Comparison of ENCODE assay signal across 21 cellular contexts in the genomic region with DNA sequence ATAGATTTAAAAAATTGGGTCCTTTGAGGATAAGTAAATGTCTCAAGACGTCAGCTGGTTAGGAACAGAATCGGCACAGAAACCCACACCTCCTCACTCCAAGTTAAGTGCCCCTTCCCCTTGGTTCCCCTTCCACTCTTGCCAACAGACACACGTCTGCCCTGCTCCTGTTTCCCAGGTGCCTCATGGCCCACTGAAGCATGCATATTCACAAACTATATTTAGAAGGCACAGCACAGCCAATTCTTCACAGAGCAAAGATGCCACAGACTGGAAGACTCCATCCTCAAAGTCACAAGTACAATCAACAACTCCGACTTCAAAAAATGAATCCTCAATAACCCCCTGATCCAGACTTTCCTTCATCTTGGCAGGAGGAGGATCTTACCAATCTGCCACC.
DNase-seq lines count a peak whose midpoint lies in the region; ATAC-seq and TF ChIP-seq lines count a peak whose summit lies in the region.
"Had no signal": no experiment of that assay in that cellular context is flagged by ENCODE, and none has a peak within 500 bp of the region (broad histone marks: within the 10 kb centered on the region; RNA-seq: fewer than 3 reads in every experiment).

No MANE protein-coding gene starts in this region.

- H3K9me3 Mint-ChIP-seq in neural crest cell = peaks cover 7% of the 10 kb centered on the region
- H3K9me3 Mint-ChIP-seq: CD8-positive, alpha-beta T cell had no signal

- no peaks in the 10 kb centered on the region for H3K4me1 ChIP-seq in right atrium auricular region
- no peaks in the 10 kb centered on the region for H3K4me1 ChIP-seq in mucosa of descending colon (ENCODE audit: low read depth)

- H3K4me1 Mint-ChIP-seq in neural crest cell = peaks cover 46% of the 10 kb centered on the region
- H3K4me1 Mint-ChIP-seq: B cell had no signal

- TF ChIP-seq CTCF in right atrium auricular region (IDR thresholded peaks at IDR 0.05) (no peak), neural crest cell (conservative IDR thresholded peaks at IDR 0.05) (no peak), mucosa of descending colon (IDR thresholded peaks at IDR 0.05) (no peak)

- peak overlapping the region; percentile 46 for H3K27ac Mint-ChIP-seq in neural crest cell (ENCODE audit: unreplicated experiment)
- H3K27ac Mint-ChIP-seq: B cell; CD8-positive, alpha-beta T cell had no signal

- intact Hi-C loops in Right ventricle myocardium inferior (cut with DNase I) = no loop called here
- intact Hi-C loops in mucosa of descending colon (cut with DNase I, micrococcal nuclease) = no loop called here

- H3K27ac ChIP-seq in right atrium auricular region = no peak overlapping the region
- H3K27ac ChIP-seq: 22Rv1, C4-2B had no signal

- no peaks in the 10 kb centered on the region for H3K36me3 ChIP-seq in right atrium auricular region
- H3K36me3 ChIP-seq in mucosa of descending colon (ENCODE audit: low read depth) = no peaks in the 10 kb centered on the region

- H3K4me3 Mint-ChIP-seq in neural crest cell = no peak overlapping the region
- H3K4me3 Mint-ChIP-seq: B cell; CD8-positive, alpha-beta T cell had no signal

- peaks cover 2% of the 10 kb centered on the region for H3K36me3 Mint-ChIP-seq in neural crest cell (ENCODE audit: low read depth)
- H3K36me3 Mint-ChIP-seq: CD8-positive, alpha-beta T cell had no signal

- H3K27me3 Mint-ChIP-seq in neural crest cell (ENCODE audit: low read depth) = no peaks in the 10 kb centered on the region

- H3K4me3 ChIP-seq in right atrium auricular region (no peak overlapping the region), mucosa of descending colon (no peak overlapping the region)

- DNase-seq in Right ventricle myocardium inferior (ENCODE audit: missing footprints) = no peak
- DNase-seq in right atrium auricular region (ENCODE audit: low spot score) = no peak
- DNase-seq in left kidney (ENCODE audit: low read depth, low spot score) = peak; percentile 24
- no peak for DNase-seq in neural crest cell (ENCODE audit: low read depth, low spot score)
- DNase-seq in mucosa of descending colon = no peak
- DNase-seq in activated CD8-positive, alpha-beta memory T cell treated with anti-CD3 and anti-CD28 coated beads, Interleukin-2, amount 50 U/mL, for 48 hours = no peak
- DNase-seq: CD8-positive, alpha-beta T cell; DMS 273 treated with DMSO at 0.1 percent for 48 hours; DMS79; Karpas-422; NCI-H1092; NCI-H1436; NCI-H187 treated with DMSO at 0.1 percent for 48 hours; NCI-H2171 treated with DMSO at 0.1 percent for 48 hours; NCI-H446; NCI-H524 treated with DMSO at 0.1 percent for 48 hours; NCI-H774 had no signal

- H3K9me3 ChIP-seq in right atrium auricular region (no peaks in the 10 kb centered on the region), mucosa of descending colon (no peaks in the 10 kb centered on the region)

- ATAC-seq in Right ventricle myocardium inferior = peak; percentile 68
- ATAC-seq in mucosa of descending colon = no peak
- ATAC-seq in HG03460 (IDR thresholded peaks at IDR 0.05; ENCODE audit: unreplicated experiment) = no peak
- ATAC-seq: CD8-positive, alpha-beta T cell had no signal

- no peaks in the 10 kb centered on the region for H3K27me3 ChIP-seq in right atrium auricular region
